13 cellular contexts compared by ENCODE assay signal in genomic region chr13:98105929-98106336, GRCh38. TPM values are rescaled to one million over a fixed set of nuclear protein-coding genes. Genes with fewer than 3 reads are reported as not detected.
DNase-seq lines count a peak whose midpoint lies in the region; ATAC-seq and TF ChIP-seq lines count a peak whose summit lies in the region.
"Had no signal": no experiment of that assay in that cellular context is flagged by ENCODE, and none has a peak within 500 bp of the region (broad histone marks: within the 10 kb centered on the region; RNA-seq: fewer than 3 reads in every experiment).

No MANE protein-coding gene starts in this region.

- no peak for ATAC-seq in HG02678 (IDR thresholded peaks at IDR 0.05; ENCODE audit: unreplicated experiment)

- H3K27me3 Mint-ChIP-seq in nephron (ENCODE audit: low read depth): no peaks in the 10 kb centered on the region
- H3K27me3 Mint-ChIP-seq: stimulated activated naive CD8-positive, alpha-beta T cell treated with anti-CD3 and anti-CD28 coated beads, Interleukin-15, Interleukin-2, amounts not matched to agents 100 ng/mL and 50 ng/mL, for 24 hours had no signal

- no peaks in the 10 kb centered on the region for H3K27me3 ChIP-seq in SJCRH30
- H3K27me3 ChIP-seq in colonic mucosa: no peaks in the 10 kb centered on the region
- H3K27me3 ChIP-seq: ascending aorta had no signal

- peaks cover 3% of the 10 kb centered on the region for H3K9me3 Mint-ChIP-seq in nephron
- H3K9me3 Mint-ChIP-seq: stimulated activated naive CD8-positive, alpha-beta T cell treated with anti-CD3 and anti-CD28 coated beads, Interleukin-15, Interleukin-2, amounts not matched to agents 100 ng/mL and 50 ng/mL, for 24 hours had no signal

- TF ChIP-seq CTCF in HFF-Myc (IDR thresholded peaks at IDR 0.05; ENCODE audit: low read depth, low read length, missing control alignments) (no peak), fibroblast of the aortic adventitia (IDR thresholded peaks at IDR 0.05; ENCODE audit: insufficient read depth, low read length) (no peak), nephron (IDR thresholded peaks at IDR 0.05; ENCODE audit: unreplicated experiment in 3 of 3) (no peak), colonic mucosa (IDR thresholded peaks at IDR 0.05) (no peak)

- no peaks in the 10 kb centered on the region for H3K4me1 ChIP-seq in SJCRH30
- no peaks in the 10 kb centered on the region for H3K4me1 ChIP-seq in colonic mucosa
- H3K4me1 ChIP-seq: ascending aorta, parathyroid adenoma had no signal

- H3K36me3 ChIP-seq in SJCRH30: no peaks in the 10 kb centered on the region
- H3K36me3 ChIP-seq in colonic mucosa: no peaks in the 10 kb centered on the region
- H3K36me3 ChIP-seq: ascending aorta had no signal

- no peaks in the 10 kb centered on the region for H3K9me3 ChIP-seq in SJCRH30 (replicated peaks)
- no peaks in the 10 kb centered on the region for H3K9me3 ChIP-seq in colonic mucosa
- H3K9me3 ChIP-seq: ascending aorta had no signal

- H3K27ac ChIP-seq in SJCRH30: no peak overlapping the region
- H3K27ac ChIP-seq in colonic mucosa: no peak overlapping the region
- H3K27ac ChIP-seq: ascending aorta, epithelial cell of prostate, parathyroid adenoma had no signal

- H3K36me3 Mint-ChIP-seq in nephron (ENCODE audit: low read depth): no peaks in the 10 kb centered on the region

- H3K4me1 Mint-ChIP-seq in nephron: peaks cover 34% of the 10 kb centered on the region

- H3K9ac ChIP-seq in colonic mucosa (ENCODE audit: low read depth in 2 of 2, low read length in 2 of 2): no peak overlapping the region
- H3K9ac ChIP-seq: parathyroid adenoma had no signal

- peak overlapping the region; percentile 76 to 81 (median 80) for H3K27ac Mint-ChIP-seq in nephron
- H3K27ac Mint-ChIP-seq: stimulated activated naive CD8-positive, alpha-beta T cell treated with anti-CD3 and anti-CD28 coated beads, Interleukin-15, Interleukin-2, amounts not matched to agents 100 ng/mL and 50 ng/mL, for 24 hours had no signal

- H3K4me3 ChIP-seq in HFF-Myc (replicated peaks; ENCODE audit: low read depth, low read length): no peak overlapping the region
- no peak overlapping the region for H3K4me3 ChIP-seq in SJCRH30
- no peak overlapping the region for H3K4me3 ChIP-seq in fibroblast of the aortic adventitia (ENCODE audit: low read depth, low read length)
- no peak overlapping the region for H3K4me3 ChIP-seq in colonic mucosa
- H3K4me3 ChIP-seq: ascending aorta had no signal

- DNase-seq in HFF-Myc (ENCODE audit: extremely low read depth, low read depth) (peak; percentile 27), SJCRH30 (peak; percentile 29 to 52), fibroblast of the aortic adventitia (ENCODE audit: low read depth) (peak; percentile 62), NCI-H2227 (lab: John Stamatoyannopoulos, UW; ENCODE audit: unreplicated experiment) (no peak), colonic mucosa (no peak)
- DNase-seq: NCI-H1694 treated with DMSO at 0.1 percent for 48 hours; stimulated activated CD4-positive, alpha-beta T cell treated with anti-CD3 and anti-CD28 coated beads, Interleukin-2, amount 100 ng/mL, for 24 hours had no signal

- intact Hi-C loops in colonic mucosa (cut with DNase I): no loop called here

- H3K4me3 Mint-ChIP-seq in nephron: no peak overlapping the region
- H3K4me3 Mint-ChIP-seq: stimulated activated naive CD8-positive, alpha-beta T cell treated with anti-CD3 and anti-CD28 coated beads, Interleukin-15, Interleukin-2, amounts not matched to agents 100 ng/mL and 50 ng/mL, for 24 hours had no signal

RNA-seq across cellular contexts. Expression of gene FARP1, which starts 37.0 kb away (rescaled TPM):
- total RNA-seq in SJCRH30 (2014; rRNA removed; shearing (Covaris generic)): 31.2 and 32.5 TPM in 2 replicates
- total RNA-seq in fibroblast of the aortic adventitia (ENCODE audit: low replicate concordance): 16.2 and 20.3 TPM in 2 replicates
- 10 to 100 TPM; 39.1 to 53.5 TPM for total RNA-seq in colonic mucosa

Comparison
In these comparisons a context has a peak if more than half of its experiments do, and no peak if none do; other contexts are left out.
1. DNase-seq: peak in HFF-Myc (single experiment), SJCRH30 (2 of 2) and fibroblast of the aortic adventitia (single experiment); none in NCI-H2227 (single experiment) and colonic mucosa (single experiment).